8 cellular contexts compared by ENCODE assay signal in the genomic region with DNA sequence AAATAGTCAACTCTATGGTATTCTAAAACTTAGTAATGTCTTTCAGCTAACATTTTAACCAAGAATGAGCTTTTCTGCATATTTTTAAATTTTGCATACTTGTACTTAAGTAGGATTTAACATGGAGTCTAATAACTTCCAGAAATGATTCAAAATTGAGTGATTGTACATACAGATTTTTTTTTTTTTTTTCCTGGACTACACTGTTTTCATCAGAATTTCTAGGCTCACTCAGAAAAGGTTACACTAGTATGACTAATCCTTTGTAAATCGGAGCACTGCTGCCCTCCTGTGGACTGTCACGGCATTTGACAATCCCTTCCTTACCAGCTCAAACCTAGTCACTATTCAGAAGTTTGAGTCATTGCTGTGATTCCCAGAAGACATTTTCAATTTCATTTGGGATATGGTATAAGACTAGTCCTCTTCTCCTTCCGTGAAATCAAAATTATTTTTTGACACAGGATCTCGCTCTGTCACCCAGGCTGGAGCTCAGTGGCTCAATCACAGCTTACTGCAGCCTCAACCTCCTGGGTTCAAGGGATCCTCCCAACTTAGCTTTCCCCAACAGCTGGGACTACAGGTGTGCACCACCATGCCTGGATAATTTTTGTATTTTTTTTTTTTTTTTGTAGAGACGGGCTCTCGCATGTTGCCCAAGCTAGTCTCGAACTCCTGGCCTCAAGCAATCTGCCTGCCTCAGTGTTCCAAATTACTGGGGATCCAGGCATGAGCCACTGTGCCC. TPM values are rescaled to one million over a fixed set of nuclear protein-coding genes. Genes with fewer than 3 reads are reported as not detected.
DNase-seq lines count a peak whose midpoint lies in the region; ATAC-seq and TF ChIP-seq lines count a peak whose summit lies in the region.

No MANE protein-coding gene starts in this region.

- no peaks in the 10 kb centered on the region for H3K4me1 ChIP-seq in SJCRH30
- H3K4me1 ChIP-seq in gastroesophageal sphincter: peaks cover 0 to 32% (median 0%) of the 10 kb centered on the region in 3 donors
- H3K4me1 ChIP-seq in tibial nerve: peaks cover 0 to 6% (median 0%) of the 10 kb centered on the region in 4 donors

- H3K4me3 ChIP-seq in SJCRH30 (no peak overlapping the region), gastroesophageal sphincter (no peak overlapping the region), tibial nerve (no peak overlapping the region)

- TF ChIP-seq CTCF in gastroesophageal sphincter (IDR thresholded peaks at IDR 0.05) (peak; percentile 60 to 86 (median 81)), osteocyte (IDR thresholded peaks at IDR 0.05) (peak; percentile 84), tibial nerve (IDR thresholded peaks at IDR 0.05) (peak; percentile 69 to 84 (median 71))

- no peaks in the 10 kb centered on the region for H3K27me3 Mint-ChIP-seq in osteocyte (ENCODE audit: unreplicated experiment)

- H3K27me3 ChIP-seq in SJCRH30 (no peaks in the 10 kb centered on the region), gastroesophageal sphincter (no peaks in the 10 kb centered on the region), tibial nerve (no peaks in the 10 kb centered on the region)

- TF ChIP-seq POLR2A in gastroesophageal sphincter (IDR thresholded peaks at IDR 0.05) (no peak), tibial nerve (IDR thresholded peaks at IDR 0.05) (no peak)

- no peaks in the 10 kb centered on the region for H3K9me3 Mint-ChIP-seq in osteocyte (ENCODE audit: unreplicated experiment)

- peak; percentile 80 for ATAC-seq in GM21717 (IDR thresholded peaks at IDR 0.05; ENCODE audit: unreplicated experiment)
- ATAC-seq in gastroesophageal sphincter: peak; percentile 83

- no peak for TF ChIP-seq EP300 in gastroesophageal sphincter (IDR thresholded peaks at IDR 0.05)
- no peak for TF ChIP-seq EP300 in tibial nerve (IDR thresholded peaks at IDR 0.05)

- peaks cover 2% of the 10 kb centered on the region for H3K4me1 Mint-ChIP-seq in osteocyte (ENCODE audit: unreplicated experiment)

- H3K27ac Mint-ChIP-seq in osteocyte (ENCODE audit: unreplicated experiment): peak overlapping the region; percentile 24

- H3K27ac ChIP-seq in SJCRH30: no peak overlapping the region
- H3K27ac ChIP-seq in gastroesophageal sphincter: peak overlapping the region in 2 of 4 donors; percentile 44 to 61
- peak overlapping the region in 2 of 4 donors; percentile 42 to 44 for H3K27ac ChIP-seq in tibial nerve

- H3K4me3 Mint-ChIP-seq in osteocyte (ENCODE audit: unreplicated experiment): no peak overlapping the region

- H3K36me3 ChIP-seq in SJCRH30 (peaks cover 6% of the 10 kb centered on the region), gastroesophageal sphincter (peaks cover 0 to 61% of the 10 kb centered on the region in 2 donors), tibial nerve (peaks cover 0 to 44% (median 3%) of the 10 kb centered on the region in 3 donors)

- peaks cover 5% of the 10 kb centered on the region for H3K36me3 Mint-ChIP-seq in osteocyte (ENCODE audit: unreplicated experiment)

- H3K9me3 ChIP-seq in SJCRH30 (replicated peaks) (no peaks in the 10 kb centered on the region), gastroesophageal sphincter (no peaks in the 10 kb centered on the region), tibial nerve (no peaks in the 10 kb centered on the region)

- 45 to 54% methylated on average over 5 to 7 of the region's 7 CpGs for WGBS in gastroesophageal sphincter (ENCODE audit: low coverage in 1 of 2), 2 donors
- WGBS in tibial nerve, 2 donors: 54 to 59% methylated on average over 7 of the region's 7 CpGs

- DNase-seq in DMS 273 (lab: John Stamatoyannopoulos, UW; ENCODE audit: unreplicated experiment) (peak; percentile 83), LHCN-M2 (ENCODE audit: low read depth) (peak; percentile 88), SJCRH30 (peak; percentile 77 to 89), osteocyte (ENCODE audit: extremely low spot score, unreplicated experiment) (no peak), tibial nerve (ENCODE audit: low spot score in 2 of 2) (peak; percentile 85 to 95)
- DNase-seq in activated effector memory CD4-positive, alpha-beta T cell treated with anti-CD3 and anti-CD28 coated beads, Interleukin-2, amount 50 U/mL, for 16 hours: peak; percentile 91

RNA-seq across cellular contexts. Expression of a gene that starts 45.5 kb away (rescaled TPM):
- total RNA-seq in LHCN-M2 (2014; rRNA removed) (68.5 and 72.6 TPM in 2 replicates), gastroesophageal sphincter (100 to 1,000 TPM in 2 of 4 donors, 10 to 100 TPM in 2; 69.1 to 117 (median 98.6) TPM), osteocyte (97.3 and 102 TPM in 2 replicates), tibial nerve (100 to 1,000 TPM in 3 of 4 donors, 10 to 100 TPM in 1; 95.4 to 154 (median 133) TPM)
- polyA plus RNA-seq in LHCN-M2 (2012): 26.2 TPM
- total RNA-seq in SJCRH30 (2014; rRNA removed; shearing (Covaris generic)): 84.6 and 95.1 TPM in 2 replicates
